Comparison of ENCODE assay signal across 1 cellular context in genomic region chr20:37344506-37345338, GRCh38.
TF ChIP-seq lines count a peak whose summit lies in the region.

No MANE protein-coding gene starts in this region.

TF ChIP-seq in HepG2, 621 proteins besides CTCF, POLR2A, EP300 and RAD21 (continued from another document and continues in another):
- no peak for TF ChIP-seq TEF (CRISPR knock-in tag; IDR thresholded peaks at IDR 0.05)
- peak; percentile 83 for TF ChIP-seq ZNF770 (CRISPR knock-in tag; IDR thresholded peaks at IDR 0.05)
- TF ChIP-seq PRDM4 (CRISPR knock-in tag; IDR thresholded peaks at IDR 0.05; ENCODE audit: borderline replicate concordance) = no peak
- no peak for TF ChIP-seq ZNF879 (CRISPR knock-in tag; IDR thresholded peaks at IDR 0.05)
- TF ChIP-seq ZNF605 (CRISPR knock-in tag; IDR thresholded peaks at IDR 0.05) = no peak; the same call in 1 of the 2 replicates
- TF ChIP-seq ZNF282 (IDR thresholded peaks at IDR 0.05; ENCODE audit: partially characterized antibody) = no peak
- no peak for TF ChIP-seq XBP1 (CRISPR knock-in tag; IDR thresholded peaks at IDR 0.05)
- TF ChIP-seq NFE2L1 (CRISPR knock-in tag; IDR thresholded peaks at IDR 0.05; ENCODE audit: borderline replicate concordance) = 0 out of 2 replicates have a peak, but pooled peaks have one; percentile 36
- TF ChIP-seq EEA1 (CRISPR knock-in tag; IDR thresholded peaks at IDR 0.05; ENCODE audit: borderline replicate concordance) = no peak
- no peak for TF ChIP-seq DMTF1 (CRISPR knock-in tag; IDR thresholded peaks at IDR 0.05)
- peak; percentile 67 for TF ChIP-seq GMEB1 (CRISPR knock-in tag; IDR thresholded peaks at IDR 0.05; ENCODE audit: borderline replicate concordance)
- TF ChIP-seq ZNF253 (CRISPR knock-in tag; IDR thresholded peaks at IDR 0.05; ENCODE audit: borderline replicate concordance) = 0 out of 2 replicates have a peak, but pooled peaks have one; percentile 24
- peak; percentile 74 for TF ChIP-seq ZNF18 (CRISPR knock-in tag; IDR thresholded peaks at IDR 0.05; ENCODE audit: insufficient replicate concordance)
- TF ChIP-seq ATF3 (CRISPR knock-in tag; IDR thresholded peaks at IDR 0.05) = peak; percentile 10; the same call in 1 of the 2 replicates
- TF ChIP-seq HNRNPL (IDR thresholded peaks at IDR 0.05; ENCODE audit: low read depth, low read length) = 0 out of 2 replicates have a peak, but pooled peaks have one; percentile 16
- TF ChIP-seq PRDM10 (CRISPR knock-in tag; IDR thresholded peaks at IDR 0.05; ENCODE audit: low read depth) = no peak
- peak; percentile 37 for TF ChIP-seq ATF2 (CRISPR knock-in tag; IDR thresholded peaks at IDR 0.05)
- TF ChIP-seq NR1H2 (CRISPR knock-in tag; IDR thresholded peaks at IDR 0.05; ENCODE audit: borderline replicate concordance, low read depth) = no peak
- no peak for TF ChIP-seq ISX (CRISPR knock-in tag; conservative IDR thresholded peaks at IDR 0.05)
- TF ChIP-seq HNRNPLL (IDR thresholded peaks at IDR 0.05; ENCODE audit: low read depth, low read length, poor library complexity, severe bottlenecking) = peak; percentile 38
- TF ChIP-seq PATZ1 (CRISPR knock-in tag; IDR thresholded peaks at IDR 0.05) = peak; percentile 89
- no peak for TF ChIP-seq ATM (IDR thresholded peaks at IDR 0.05; ENCODE audit: borderline replicate concordance)
- no peak for TF ChIP-seq SKIL (CRISPR knock-in tag; IDR thresholded peaks at IDR 0.05; ENCODE audit: borderline replicate concordance)
- TF ChIP-seq MYNN (CRISPR knock-in tag; IDR thresholded peaks at IDR 0.05; ENCODE audit: low read depth) = 0 out of 2 replicates have a peak, but pooled peaks have one; percentile 49
- TF ChIP-seq E2F1 (CRISPR knock-in tag; IDR thresholded peaks at IDR 0.05) = no peak
- TF ChIP-seq CREBL2 (CRISPR knock-in tag; IDR thresholded peaks at IDR 0.05; ENCODE audit: borderline replicate concordance) = no peak; the same call in 1 of the 2 replicates
- no peak; the same call in 1 of the 2 replicates for TF ChIP-seq MIER2 (CRISPR knock-in tag; IDR thresholded peaks at IDR 0.05)
- TF ChIP-seq ZBTB7A (CRISPR knock-in tag; IDR thresholded peaks at IDR 0.05) = peak; percentile 85
- no peak for TF ChIP-seq ZSCAN20 (CRISPR knock-in tag; IDR thresholded peaks at IDR 0.05; ENCODE audit: borderline replicate concordance)
